Comparison of ENCODE assay signal across 1 cellular context in genomic region chr2:96859338-96859649, GRCh38.
TF ChIP-seq lines count a peak whose summit lies in the region.

No MANE protein-coding gene starts in this region.

TF ChIP-seq in HEK293, 187 proteins besides CTCF, POLR2A, EP300 and RAD21 (continued from another document):
- TF ChIP-seq PATZ1 (tag by site-specific recombination; IDR thresholded peaks at IDR 0.05): peak; percentile 72
- 0 out of 2 replicates have a peak, but pooled peaks have one; percentile 27 for TF ChIP-seq IKZF3 (tag by site-specific recombination; IDR thresholded peaks at IDR 0.05)
- no peak for TF ChIP-seq ZNF121 (tag by site-specific recombination; IDR thresholded peaks at IDR 0.05)
- TF ChIP-seq ZSCAN23 (tag by site-specific recombination; IDR thresholded peaks at IDR 0.05): no peak
- no peak for TF ChIP-seq MEIS1 (CRISPR knock-in tag; IDR thresholded peaks at IDR 0.05; ENCODE audit: borderline replicate concordance)
- TF ChIP-seq GLIS2 (tag by site-specific recombination; IDR thresholded peaks at IDR 0.05): 0 out of 2 replicates have a peak, but pooled peaks have one; percentile 19
- peak; percentile 69; the same call in 1 of the 2 replicates for TF ChIP-seq ZNF394 (tag by site-specific recombination; IDR thresholded peaks at IDR 0.05; ENCODE audit: borderline replicate concordance)
- TF ChIP-seq PRDM10 (tag by site-specific recombination; IDR thresholded peaks at IDR 0.05): peak; percentile 12; the same call in 1 of the 2 replicates
